ENCODE assay signal across 8 cellular contexts in the genomic region with DNA sequence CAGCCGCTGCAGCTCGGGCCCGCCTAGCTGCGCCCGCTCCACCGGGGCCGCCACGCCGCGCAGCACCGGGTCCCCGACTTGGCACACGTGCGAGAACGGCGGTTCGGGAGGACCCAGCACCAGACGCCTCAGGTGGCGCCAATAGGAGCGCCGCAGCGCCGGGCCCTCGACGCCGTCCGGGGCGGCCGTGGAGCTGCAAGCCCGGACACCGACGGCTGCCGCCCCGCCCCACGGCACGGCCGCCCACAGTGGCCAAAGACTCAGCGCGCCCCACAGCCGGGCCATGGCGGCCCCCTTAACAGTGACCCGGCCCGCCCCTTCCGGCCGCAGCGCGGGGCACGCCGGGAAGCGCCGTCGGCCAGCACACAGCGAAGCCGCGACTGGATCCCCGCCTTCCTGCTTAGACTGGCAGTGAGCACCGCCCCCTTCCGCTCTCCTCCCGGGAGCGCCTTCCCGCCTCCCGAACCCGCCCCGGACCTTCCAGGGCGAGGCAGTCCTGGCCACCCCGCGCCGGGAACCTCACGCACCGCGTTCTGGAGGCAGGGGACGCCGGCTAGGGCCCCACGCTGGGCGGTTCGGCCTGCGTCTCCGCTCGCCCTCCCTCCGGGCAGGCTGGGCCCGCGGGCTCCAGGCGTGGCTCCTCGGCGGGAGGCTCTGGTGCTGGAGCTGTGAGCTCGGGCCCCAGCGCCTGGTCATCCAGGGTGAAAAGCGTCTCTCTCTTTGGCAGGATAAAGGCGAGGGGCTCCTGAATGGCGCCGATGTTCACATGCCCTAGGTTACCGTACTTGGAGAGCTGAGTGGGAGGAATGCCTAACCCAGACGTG. TPM values are rescaled to one million over a fixed set of nuclear protein-coding genes. Genes with fewer than 3 reads are reported as not detected.
DNase-seq lines count a peak whose midpoint lies in the region; ATAC-seq and TF ChIP-seq lines count a peak whose summit lies in the region.

A gene with protein sequence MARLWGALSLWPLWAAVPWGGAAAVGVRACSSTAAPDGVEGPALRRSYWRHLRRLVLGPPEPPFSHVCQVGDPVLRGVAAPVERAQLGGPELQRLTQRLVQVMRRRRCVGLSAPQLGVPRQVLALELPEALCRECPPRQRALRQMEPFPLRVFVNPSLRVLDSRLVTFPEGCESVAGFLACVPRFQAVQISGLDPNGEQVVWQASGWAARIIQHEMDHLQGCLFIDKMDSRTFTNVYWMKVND (minus strand): TSS at position 303 of the 824 bp plus-strand sequence. CDS start 18 bp downstream, at position 285.

- no peaks in the 10 kb centered on the region for H3K9me3 ChIP-seq in Caco-2

- 0 out of 2 replicates have a peak, but pooled peaks cover 4% of the 10 kb centered on the region for H3K36me3 ChIP-seq in Caco-2 (ENCODE audit: control insufficient read depth, insufficient read depth, low read length)

- TSS peak; percentile 66 for BruUV-seq in Caco-2 (replicated peaks; lab: Mats Ljungman, UMichigan)

- H3K4me3 ChIP-seq in Caco-2 (ENCODE audit: low read depth, low read length), result peak within 1 kb of the TSS; percentile 98

- no peak for TF ChIP-seq CTCF in Caco-2 (IDR thresholded peaks at IDR 0.05; ENCODE audit: insufficient read depth in 1 of 2, low read depth in 1 of 2, low read length in 1 of 2, severe bottlenecking in 1 of 2, unreplicated experiment in 1 of 2)

- ATAC-seq in GM21367 (IDR thresholded peaks at IDR 0.05; ENCODE audit: unreplicated experiment) (peak; percentile 87), memory B cell (ENCODE audit: low read depth) (peak; percentile 92)
- ATAC-seq in effector memory CD8-positive, alpha-beta T cell (replicated peaks), result peak; percentile 94

- no peaks in the 10 kb centered on the region for H3K9me3 Mint-ChIP-seq in Caco-2 (ENCODE audit: unreplicated experiment)
- H3K9me3 Mint-ChIP-seq in effector memory CD8-positive, alpha-beta T cell, result no peaks in the 10 kb centered on the region
- no peaks in the 10 kb centered on the region for H3K9me3 Mint-ChIP-seq in memory B cell

- peak; percentile 97 to 98 for DNase-seq in Caco-2
- DNase-seq in HT1080 (ENCODE audit: low read depth), result peak; percentile 94
- peak; percentile 82 to 90 for DNase-seq in NOMO-1 (lab: John Stamatoyannopoulos, UW; ENCODE audit: unreplicated experiment in 2 of 2)
- peak; percentile 71 to 80 (median 79) for DNase-seq in activated CD8-positive, alpha-beta memory T cell treated with anti-CD3 and anti-CD28 coated beads for 48 hours (ENCODE audit: low read depth in 2 of 3, low spot score in 2 of 3)
- peak; percentile 70 to 72 (median 71) for DNase-seq in effector memory CD8-positive, alpha-beta T cell
- peak; percentile 58 to 71 for DNase-seq in memory B cell (ENCODE audit: low spot score in 2 of 2)
- DNase-seq in stimulated activated CD8-positive, alpha-beta memory T cell treated with anti-CD3 and anti-CD28 coated beads, Interleukin-12 subunit alpha, Interleukin-12 subunit beta, amount 100 ng/mL, for 1 hour (ENCODE audit: low read depth), result peak; percentile 67

- POLR2A ChIA-PET in Caco-2 (lab: Charles Lee), result no interaction called here

- H3K36me3 Mint-ChIP-seq in Caco-2 (ENCODE audit: insufficient read depth, unreplicated experiment) (peaks cover 96% of the 10 kb centered on the region), memory B cell (peaks cover 7% of the 10 kb centered on the region)
- H3K36me3 Mint-ChIP-seq in effector memory CD8-positive, alpha-beta T cell (ENCODE audit: insufficient read depth), result peaks cover 47% of the 10 kb centered on the region

- H3K27ac Mint-ChIP-seq in Caco-2 (ENCODE audit: unreplicated experiment) (peak within 1 kb of the TSS; percentile 80), memory B cell (peak within 1 kb of the TSS; percentile 41)
- H3K27ac Mint-ChIP-seq in effector memory CD8-positive, alpha-beta T cell, result peak within 1 kb of the TSS; percentile 19 to 72

- H3K4me1 Mint-ChIP-seq in Caco-2 (ENCODE audit: low read depth, unreplicated experiment) (peaks cover 22% of the 10 kb centered on the region), memory B cell (peaks cover 13% of the 10 kb centered on the region)
- peaks cover 20 to 35% of the 10 kb centered on the region in 2 donors for H3K4me1 Mint-ChIP-seq in effector memory CD8-positive, alpha-beta T cell (ENCODE audit: low read depth in 2 of 2)

- H3K4me1 ChIP-seq in Caco-2, result peaks cover 29% of the 10 kb centered on the region

- peak within 1 kb of the TSS; percentile 87 for H3K4me3 Mint-ChIP-seq in Caco-2 (ENCODE audit: unreplicated experiment)
- peak within 1 kb of the TSS; percentile 77 to 78 for H3K4me3 Mint-ChIP-seq in effector memory CD8-positive, alpha-beta T cell
- H3K4me3 Mint-ChIP-seq in memory B cell, result peak within 1 kb of the TSS; percentile 84

- intact Hi-C loops in Caco-2 (cut with micrococcal nuclease; ENCODE audit: unreplicated experiment), result loop anchor here (1.0 to 10.0 kb wide), 3 partner anchors 9 to 234 kb away; partner anchors contain the start of genes COG8, NFAT5 and NIP7

- H3K27me3 Mint-ChIP-seq in Caco-2 (ENCODE audit: insufficient read depth, unreplicated experiment) (no peaks in the 10 kb centered on the region), memory B cell (no peaks in the 10 kb centered on the region)
- H3K27me3 Mint-ChIP-seq in effector memory CD8-positive, alpha-beta T cell, result no peaks in the 10 kb centered on the region

- no peaks in the 10 kb centered on the region for H3K27me3 ChIP-seq in Caco-2 (replicated peaks; ENCODE audit: control insufficient read depth, insufficient read depth, low read length)

- CTCF ChIA-PET in Caco-2 (lab: Charles Lee), result no interaction called here

RNA-seq across cellular contexts. Expression of the gene that starts here (rescaled TPM):
- 42.1 and 50.7 TPM in 2 replicates for total RNA-seq in Caco-2 (2022)
- total RNA-seq in HT1080 (2014; rRNA removed; shearing (Covaris generic)), result 44.7 and 59.3 TPM in 2 replicates
- 32.0 and 37.7 TPM in 2 replicates for polyA plus RNA-seq in HT1080 (2015; cell fraction: cytosol; rRNA removed)
- 15.2 and 17.0 TPM in 2 replicates for polyA plus RNA-seq in HT1080 (2015; cell fraction: nucleus; rRNA removed)

Comparison
In these comparisons a context has a peak if more than half of its experiments do, and no peak if none do; other contexts are left out.
1. Peak in every context shown above with its lines: DNase-seq, ATAC-seq and H3K4me3 ChIP-seq.